Comparison of ENCODE assay signal across 8 cellular contexts in genomic region chr15:85831415-85832113, GRCh38. TPM values are rescaled to one million over a fixed set of nuclear protein-coding genes. Genes with fewer than 3 reads are reported as not detected.
A peak's percentile ranks its signal among the peaks of the same experiment; 100 is the strongest.
DNase-seq lines count a peak whose midpoint lies in the region; ATAC-seq lines count a peak whose summit lies in the region.

No MANE protein-coding gene starts in this region.

- DNase-seq in SKM-1 treated with dmso at 0.1 percent for 144 hours (lab: John Stamatoyannopoulos, UW; ENCODE audit: unreplicated experiment): peak; percentile 31
- DNase-seq in SKM-1 (lab: John Stamatoyannopoulos, UW; ENCODE audit: unreplicated experiment): no peak
- peak; percentile 62 to 88 for DNase-seq in NCI-H526 (lab: John Stamatoyannopoulos, UW)
- peak; percentile 54 for DNase-seq in amniotic epithelial cell (ENCODE audit: low read depth)
- peak; percentile 76 for DNase-seq in left cardiac atrium
- DNase-seq in renal cortical epithelial cell (ENCODE audit: low read depth): peak; percentile 29

- intact Hi-C loops in left cardiac atrium (cut with DNase I): loop anchor here (2.0 to 10.0 kb wide), 3 partner anchors 67 to 517 kb away; no protein-coding TSS in a partner anchor

- ATAC-seq in left cardiac atrium (peak; percentile 91 to 93), HG03175 (IDR thresholded peaks at IDR 0.05; ENCODE audit: unreplicated experiment) (no peak), GM21367 (IDR thresholded peaks at IDR 0.05; ENCODE audit: unreplicated experiment) (no peak)

RNA-seq across cellular contexts. Expression of gene KLHL25, which starts 36.8 kb away (rescaled TPM):
- total RNA-seq in left cardiac atrium (1 to 10 TPM; 5.9 to 7.3 TPM), renal cortical epithelial cell (6.2 and 7.1 TPM in 2 replicates)

Comparison
In these comparisons a context has a peak if more than half of its experiments do, and no peak if none do; other contexts are left out.
1. ATAC-seq: peak in left cardiac atrium (2 of 2); none in HG03175 (single experiment) and GM21367 (single experiment).